In the genomic region with DNA sequence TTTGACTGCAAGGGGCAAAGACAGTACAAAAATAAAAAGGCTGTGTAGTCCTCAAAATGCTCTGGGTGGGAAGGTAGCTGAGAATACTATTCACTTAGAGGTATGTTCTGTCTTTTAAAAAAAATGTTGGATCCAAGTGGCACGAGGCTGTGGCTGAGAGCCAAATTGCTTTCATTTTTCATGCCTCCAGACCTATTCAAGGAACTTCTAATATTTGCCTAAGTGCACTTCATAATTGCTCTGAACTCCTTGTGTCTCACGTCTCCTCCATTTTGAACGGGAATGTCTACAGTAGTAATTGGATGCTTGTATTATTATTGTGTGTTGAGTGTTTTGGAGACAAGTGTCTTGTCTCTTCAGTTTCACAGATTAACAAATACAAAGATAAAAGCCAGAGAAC, we compare ENCODE assay signal across 20 cellular contexts. TPM values are rescaled to one million over a fixed set of nuclear protein-coding genes. Genes with fewer than 3 reads are reported as not detected.
DNase-seq lines count a peak whose midpoint lies in the region; ATAC-seq and TF ChIP-seq lines count a peak whose summit lies in the region.
"Had no signal": no experiment of that assay in that cellular context is flagged by ENCODE, and none has a peak within 500 bp of the region (broad histone marks: within the 10 kb centered on the region; RNA-seq: fewer than 3 reads in every experiment).

No MANE protein-coding gene starts in this region.

- H3K27ac ChIP-seq in lower lobe of right lung (no peak overlapping the region), thyroid gland (no peak overlapping the region)
- H3K27ac ChIP-seq: 22Rv1; BLaER1 treated with 17β-estradiol and CSF1 and Interleukin-3, amounts not matched to agents 10 nM and 100 nM had no signal

- ATAC-seq in lower lobe of right lung (peak; percentile 53 to 77), HG03469 (IDR thresholded peaks at IDR 0.05; ENCODE audit: unreplicated experiment) (no peak)

- H3K4me1 ChIP-seq in lower lobe of right lung = no peaks in the 10 kb centered on the region
- no peaks in the 10 kb centered on the region for H3K4me1 ChIP-seq in thyroid gland
- H3K4me1 ChIP-seq: BE2C, HAP-1 had no signal

- no peak for TF ChIP-seq CTCF in lower lobe of right lung (IDR thresholded peaks at IDR 0.05)
- TF ChIP-seq CTCF in thyroid gland (IDR thresholded peaks at IDR 0.05) = no peak

- H3K27me3 ChIP-seq in lower lobe of right lung (ENCODE audit: low read depth) (no peaks in the 10 kb centered on the region), thyroid gland (no peaks in the 10 kb centered on the region)
- H3K27me3 ChIP-seq: BE2C; BLaER1 treated with 17β-estradiol and CSF1 and Interleukin-3, amounts not matched to agents 10 nM and 100 nM had no signal

- no peaks in the 10 kb centered on the region for H3K36me3 ChIP-seq in lower lobe of right lung
- no peaks in the 10 kb centered on the region for H3K36me3 ChIP-seq in thyroid gland
- H3K36me3 ChIP-seq: BE2C; BLaER1 treated with 17β-estradiol and CSF1 and Interleukin-3, amounts not matched to agents 10 nM and 100 nM; HAP-1 had no signal

- H3K9me3 ChIP-seq in lower lobe of right lung (no peaks in the 10 kb centered on the region), thyroid gland (no peaks in the 10 kb centered on the region)
- H3K9me3 ChIP-seq: BE2C; BLaER1 treated with 17β-estradiol and CSF1 and Interleukin-3, amounts not matched to agents 10 nM and 100 nM; HAP-1 had no signal

- TF ChIP-seq POLR2A in thyroid gland (IDR thresholded peaks at IDR 0.05) = no peak

- H3K4me3 ChIP-seq in lower lobe of right lung = no peak overlapping the region
- H3K4me3 ChIP-seq in thyroid gland (replicated peaks in 1 of 3) = no peak overlapping the region
- H3K4me3 ChIP-seq: BLaER1 treated with 17β-estradiol and CSF1 and Interleukin-3, amounts not matched to agents 10 nM and 100 nM; HAP-1 had no signal

- intact Hi-C loops in lower lobe of right lung (cut with DNase I) (no loop called here), thyroid gland (cut with DNase I) (no loop called here)

- DNase-seq in NCI-H2029 (lab: John Stamatoyannopoulos, UW) (peak; percentile 1), NCI-H2029 treated with DMSO at 0.1 percent for 48 hours (lab: John Stamatoyannopoulos, UW) (no peak), NCI-H187 (lab: John Stamatoyannopoulos, UW) (peak; percentile 65 to 75), lower lobe of right lung (no peak), thyroid gland (peak; percentile 7 to 19), NCI-H1105 (lab: John Stamatoyannopoulos, UW) (no peak)
- DNase-seq in NK-92 treated with Interleukin-12 subunit alpha and Interleukin-12 subunit beta, amount 100 ng/mL, for 24 hours (lab: John Stamatoyannopoulos, UW) = no peak
- DNase-seq: ACHN; AML-193; BE2C; CD4-positive, alpha-beta T cell; CD8-positive, alpha-beta memory T cell; DMS 273 treated with DMSO at 0.1 percent for 48 hours; DND-41; GOT3; HFFc6 had no signal

- 34 to 39% methylated on average over 3 of the region's 3 CpGs for WGBS in thyroid gland, 2 donors

RNA-seq across cellular contexts. Expression of a gene that starts 19.2 kb away (rescaled TPM):
- total RNA-seq in lower lobe of right lung (not detected), thyroid gland (not detected)
- total RNA-seq: CD4-positive, alpha-beta T cell; CD8-positive, alpha-beta memory T cell; HFFc6 had no signal

Comparison
In these comparisons a context has a peak if more than half of its experiments do, and no peak if none do; other contexts are left out.
1. DNase-seq: peak in NCI-H2029 (single experiment), NCI-H187 (2 of 2) and thyroid gland (2 of 2); none in NCI-H2029 treated with DMSO at 0.1 percent for 48 hours (single experiment), lower lobe of right lung (single experiment), NK-92 treated with Interleukin-12 subunit alpha and Interleukin-12 subunit beta, amount 100 ng/mL, for 24 hours (single experiment) and NCI-H1105 (single experiment).